In the genomic region with DNA sequence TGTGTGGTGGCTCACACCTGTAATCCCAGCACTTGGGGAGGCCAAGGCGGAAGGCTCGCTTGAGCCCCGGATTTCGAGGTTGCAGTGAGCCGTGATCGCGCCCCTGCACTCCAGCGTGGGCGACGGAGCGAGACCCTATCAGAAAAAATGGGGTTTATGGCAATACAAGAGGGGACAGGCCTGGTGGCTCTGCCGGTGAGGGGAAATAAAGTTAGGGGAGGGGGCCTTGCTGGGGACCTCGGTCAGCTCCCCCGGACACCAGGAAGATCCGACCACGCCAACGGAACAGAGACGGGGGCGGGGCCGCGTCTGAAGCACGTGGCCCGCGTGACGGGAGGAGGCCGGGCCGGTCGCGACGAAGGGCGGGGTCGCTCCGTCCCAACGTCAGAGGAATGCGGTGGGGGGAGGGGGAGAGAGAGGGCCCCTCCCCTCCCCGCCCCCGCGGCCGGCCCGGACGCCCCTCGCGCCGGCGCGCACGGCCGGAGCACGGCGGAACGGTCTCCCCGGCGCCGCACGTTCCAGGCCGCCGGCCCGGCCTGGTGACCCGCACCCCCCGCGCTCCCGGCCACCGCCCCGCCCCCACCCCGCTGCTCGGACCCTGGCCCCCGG, we compare ENCODE assay signal across 8 cellular contexts. TPM values are rescaled to one million over a fixed set of nuclear protein-coding genes. Genes with fewer than 3 reads are reported as not detected.
DNase-seq lines count a peak whose midpoint lies in the region; ATAC-seq and TF ChIP-seq lines count a peak whose summit lies in the region.

No MANE protein-coding gene starts in this region.

- peak overlapping the region; percentile 93 for H3K4me3 Mint-ChIP-seq in glutamatergic neuron (ENCODE audit: unreplicated experiment)

- peaks cover 20% of the 10 kb centered on the region for H3F3A ChIP-seq in SK-N-SH (replicated peaks; ENCODE audit: insufficient read depth)

- DNase-seq in BJ (ENCODE audit: low read depth), result no peak
- DNase-seq in NCI-H1048 (lab: John Stamatoyannopoulos, UW), result peak; percentile 82
- peak; percentile 95 for DNase-seq in SK-N-SH
- peak; percentile 91 to 92 for DNase-seq in activated naive CD4-positive, alpha-beta T cell treated with anti-CD3 and anti-CD28 coated beads, Interleukin-2, amount 50 U/mL, for 72 hours (ENCODE audit: low spot score in 2 of 2)
- peak; percentile 92 for DNase-seq in glutamatergic neuron
- peak; percentile 100 for DNase-seq in osteoblast (ENCODE audit: insufficient read length, low spot score, missing footprints)

- H3K36me3 Mint-ChIP-seq in activated naive CD4-positive, alpha-beta T cell treated with anti-CD3 and anti-CD28 coated beads, Interleukin-2, amount 50 U/mL, for 72 hours, result peaks cover 36 to 41% of the 10 kb centered on the region in 2 donors
- peaks cover 3% of the 10 kb centered on the region for H3K36me3 Mint-ChIP-seq in glutamatergic neuron (ENCODE audit: unreplicated experiment)

- TF ChIP-seq EP300 in SK-N-SH (IDR thresholded peaks at IDR 0.05; ENCODE audit: borderline replicate concordance in 1 of 2, low read depth in 1 of 2, low read length in 1 of 2), result peak in 1 of 2 experiments; percentile 33; a peak in 1 of 4 replicates

- no peak overlapping the region for H2AFZ ChIP-seq in SK-N-SH (ENCODE audit: low read depth)
- H2AFZ ChIP-seq in osteoblast (ENCODE audit: low read length), result peak overlapping the region; percentile 67

- H3K4me1 ChIP-seq in SK-N-SH (ENCODE audit: control insufficient read depth in 1 of 2, insufficient read depth in 2 of 2, low read depth in 1 of 2, low read length in 1 of 2) (peaks cover 18 to 30% of the 10 kb centered on the region in 2 experiments; a peak in 1 of 4 replicates), osteoblast (ENCODE audit: insufficient read depth, low read length) (peaks cover 27% of the 10 kb centered on the region)

- peaks cover 31% of the 10 kb centered on the region for H3K79me2 ChIP-seq in SK-N-SH (ENCODE audit: insufficient read depth)
- H3K79me2 ChIP-seq in osteoblast (ENCODE audit: insufficient read depth, low read length), result peaks cover 25% of the 10 kb centered on the region

- WGBS in SK-N-SH (ENCODE audit: low lambda C conversion rate), result 7% methylated on average over 18 of the region's 67 CpGs

- ATAC-seq in GM21381 (IDR thresholded peaks at IDR 0.05; ENCODE audit: unreplicated experiment), result peak; percentile 20
- peak; percentile 5 to 23 for ATAC-seq in activated naive CD4-positive, alpha-beta T cell treated with anti-CD3 and anti-CD28 coated beads, Interleukin-2, amount 50 U/mL, for 72 hours

- no peak for TF ChIP-seq CTCF in BJ (IDR thresholded peaks at IDR 0.05; ENCODE audit: insufficient read depth, low read depth, low read length)
- TF ChIP-seq CTCF in SK-N-SH (IDR thresholded peaks at IDR 0.05), result no peak
- TF ChIP-seq CTCF in glutamatergic neuron (IDR thresholded peaks at IDR 0.05; ENCODE audit: partially characterized antibody, unreplicated experiment), result no peak
- no peak for TF ChIP-seq CTCF in osteoblast (IDR thresholded peaks at IDR 0.05; ENCODE audit: extremely low read depth, low read depth, low read length)

- H4K20me1 ChIP-seq in SK-N-SH (ENCODE audit: insufficient read depth) (peaks cover 24% of the 10 kb centered on the region), osteoblast (ENCODE audit: insufficient read depth, low read length) (peaks cover 24% of the 10 kb centered on the region)

- H3K4me3 ChIP-seq in BJ (ENCODE audit: low read depth, low read length) (peak overlapping the region; percentile 90), SK-N-SH (ENCODE audit: low read depth in 2 of 2, low read length in 1 of 2) (peak overlapping the region; percentile 64 to 87), osteoblast (ENCODE audit: insufficient read depth, low read length) (peak overlapping the region; percentile 88)

- H3K27ac ChIP-seq in SK-N-SH (ENCODE audit: low read depth in 2 of 2, low read length in 1 of 2) (peak overlapping the region; percentile 95 to 97), osteoblast (ENCODE audit: low read depth, low read length) (peak overlapping the region; percentile 87), temporal lobe (ENCODE audit: low read depth, low read length) (peak overlapping the region; percentile 98)

- H3K36me3 ChIP-seq in BJ (ENCODE audit: control insufficient read depth, insufficient read depth, low read length), result peaks cover 5% of the 10 kb centered on the region
- peaks cover 11 to 17% of the 10 kb centered on the region in 2 experiments for H3K36me3 ChIP-seq in SK-N-SH (replicated peaks in 1 of 2; ENCODE audit: control insufficient read depth in 1 of 2, insufficient read depth in 2 of 2, low read length in 1 of 2)
- peaks cover 19% of the 10 kb centered on the region for H3K36me3 ChIP-seq in osteoblast (ENCODE audit: insufficient read depth, low read length)

- H3K9me3 Mint-ChIP-seq in activated naive CD4-positive, alpha-beta T cell treated with anti-CD3 and anti-CD28 coated beads, Interleukin-2, amount 50 U/mL, for 72 hours, result no peaks in the 10 kb centered on the region
- H3K9me3 Mint-ChIP-seq in glutamatergic neuron (ENCODE audit: unreplicated experiment), result peaks cover 26% of the 10 kb centered on the region

- CTCF ChIA-PET in BJ (lab: Yijun Ruan, JAX) (interaction anchor here (1.0 to 3.2 kb wide), 5 partner anchors 10 to 218 kb away, joined by 3 to 16 read pairs (median 5); no protein-coding TSS in a partner anchor), SK-N-SH (lab: Yijun Ruan, JAX) (interaction anchor here (1.1 to 3.3 kb wide), 5 partner anchors 18 to 449 kb away, joined by 3 to 15 read pairs (median 5); partner anchors contain the start of genes FAM98C, MRPS12 and SARS2)

- peaks cover 13% of the 10 kb centered on the region for H3K4me1 Mint-ChIP-seq in glutamatergic neuron (ENCODE audit: low read depth, unreplicated experiment)

- H3K9ac ChIP-seq in SK-N-SH, result peak overlapping the region; percentile 97

- no peaks in the 10 kb centered on the region for H3K9me2 ChIP-seq in SK-N-SH

- H3K27me3 ChIP-seq in BJ (ENCODE audit: control insufficient read depth, insufficient read depth, low read length), result no peaks in the 10 kb centered on the region
- H3K27me3 ChIP-seq in SK-N-SH (ENCODE audit: insufficient read depth), result no peaks in the 10 kb centered on the region
- no peaks in the 10 kb centered on the region for H3K27me3 ChIP-seq in osteoblast (ENCODE audit: insufficient read depth, low read length)

- peak overlapping the region; percentile 99 for H3K27ac Mint-ChIP-seq in activated naive CD4-positive, alpha-beta T cell treated with anti-CD3 and anti-CD28 coated beads, Interleukin-2, amount 50 U/mL, for 72 hours
- H3K27ac Mint-ChIP-seq in glutamatergic neuron (ENCODE audit: unreplicated experiment), result peak overlapping the region; percentile 64

- POLR2A ChIA-PET in BJ (lab: Charles Lee) (interaction anchor here (0.5 to 1.0 kb wide), 4 partner anchors 20 to 313 kb away, joined by 3 to 9 read pairs (median 6); partner anchors contain the start of gene ECH1), SK-N-SH (lab: Yijun Ruan, JAX) (interaction anchor here (0.6 to 1.9 kb wide), 3 partner anchors 9 to 214 kb away, joined by 3 to 10 read pairs (median 3); no protein-coding TSS in a partner anchor)

- H3K4me2 ChIP-seq in SK-N-SH (peak overlapping the region; percentile 98), osteoblast (ENCODE audit: insufficient read depth, low read length) (peak overlapping the region; percentile 96)

- peaks cover 28% of the 10 kb centered on the region for H3K27me3 Mint-ChIP-seq in glutamatergic neuron (ENCODE audit: unreplicated experiment)

- no peak for TF ChIP-seq RAD21 in SK-N-SH (IDR thresholded peaks at IDR 0.05; ENCODE audit: low read length)

- H3K9me3 ChIP-seq in SK-N-SH (no peaks in the 10 kb centered on the region), osteoblast (ENCODE audit: low read depth, low read length) (no peaks in the 10 kb centered on the region)

RNA-seq across cellular contexts. Expression of gene HNRNPL, which starts 1.9 kb away (rescaled TPM):
- polyA plus RNA-seq in BJ (2011; rRNA removed), result 266 and 342 TPM in 2 replicates
- polyA minus RNA-seq in BJ (2011; rRNA and poly(A)+ RNA removed), result 228 and 270 TPM in 2 replicates
- 249 and 280 TPM in 2 replicates for polyA plus RNA-seq in SK-N-SH (2012; rRNA removed)
- 177 and 211 TPM in 2 replicates for polyA plus RNA-seq in SK-N-SH (2012; cell fraction: cytosol; rRNA removed)
- polyA plus RNA-seq in SK-N-SH (2012; cell fraction: nucleus; rRNA removed), result 330 and 355 TPM in 2 replicates
- 100 to 1,000 TPM; 658 to 720 TPM for total RNA-seq in activated naive CD4-positive, alpha-beta T cell treated with anti-CD3 and anti-CD28 coated beads, Interleukin-2, amount 50 U/mL, for 72 hours
- 371 TPM for total RNA-seq in glutamatergic neuron (ENCODE audit: unreplicated experiment)
- total RNA-seq in osteoblast, result 188 and 201 TPM in 2 replicates
- total RNA-seq in temporal lobe, result 183 TPM

RNA-seq across cellular contexts. Expression of gene ECH1, which starts 20.1 kb away (rescaled TPM):
- 75.6 and 124 TPM in 2 replicates for polyA plus RNA-seq in BJ (2011; rRNA removed)
- 21.2 and 31.1 TPM in 2 replicates for polyA minus RNA-seq in BJ (2011; rRNA and poly(A)+ RNA removed)
- 169 and 211 TPM in 2 replicates for polyA plus RNA-seq in SK-N-SH (2012; rRNA removed)
- polyA plus RNA-seq in SK-N-SH (2012; cell fraction: cytosol; rRNA removed), result 138 and 164 TPM in 2 replicates
- polyA plus RNA-seq in SK-N-SH (2012; cell fraction: nucleus; rRNA removed), result 133 and 154 TPM in 2 replicates
- total RNA-seq in activated naive CD4-positive, alpha-beta T cell treated with anti-CD3 and anti-CD28 coated beads, Interleukin-2, amount 50 U/mL, for 72 hours, result 100 to 1,000 TPM; 129 to 170 TPM
- 77.8 TPM for total RNA-seq in glutamatergic neuron (ENCODE audit: unreplicated experiment)
- total RNA-seq in osteoblast, result 35.1 and 36.9 TPM in 2 replicates
- 13.3 TPM for total RNA-seq in temporal lobe

RNA-seq across cellular contexts. Expression of gene RINL, which starts 26.3 kb away (rescaled TPM):
- 1.9 TPM in 2 replicates for polyA plus RNA-seq in BJ (2011; rRNA removed)
- polyA minus RNA-seq in BJ (2011; rRNA and poly(A)+ RNA removed), result 0.90 and 1.1 TPM in 2 replicates
- polyA plus RNA-seq in SK-N-SH (2012; rRNA removed), result 3.8 and 4.0 TPM in 2 replicates
- polyA plus RNA-seq in SK-N-SH (2012; cell fraction: cytosol; rRNA removed), result 2.4 and 3.4 TPM in 2 replicates
- polyA plus RNA-seq in SK-N-SH (2012; cell fraction: nucleus; rRNA removed), result 3.9 and 4.6 TPM in 2 replicates
- 100 to 1,000 TPM; 105 to 137 TPM for total RNA-seq in activated naive CD4-positive, alpha-beta T cell treated with anti-CD3 and anti-CD28 coated beads, Interleukin-2, amount 50 U/mL, for 72 hours
- total RNA-seq in glutamatergic neuron (ENCODE audit: unreplicated experiment), result 2.7 TPM
- 2.5 and 3.2 TPM in 2 replicates for total RNA-seq in osteoblast
- 1.7 TPM for total RNA-seq in temporal lobe

RNA-seq across cellular contexts. Expression of gene LGALS4, which starts 39.0 kb away (rescaled TPM):
- polyA plus RNA-seq in BJ (2011; rRNA removed) (0.28 and 0.53 TPM in 2 replicates), SK-N-SH (2012; rRNA removed) (0.21 and 0.58 TPM in 2 replicates)
- polyA minus RNA-seq in BJ (2011; rRNA and poly(A)+ RNA removed), result not detected in 2 replicates
- 0.03 TPM in 1 of 2 replicates, not detected in the other for polyA plus RNA-seq in SK-N-SH (2012; cell fraction: cytosol; rRNA removed)
- polyA plus RNA-seq in SK-N-SH (2012; cell fraction: nucleus; rRNA removed), result 1.0 and 2.4 TPM in 2 replicates
- under 1 TPM; 0.59 to 0.66 TPM for total RNA-seq in activated naive CD4-positive, alpha-beta T cell treated with anti-CD3 and anti-CD28 coated beads, Interleukin-2, amount 50 U/mL, for 72 hours
- total RNA-seq in glutamatergic neuron (ENCODE audit: unreplicated experiment) (not detected), osteoblast (not detected in 2 replicates), temporal lobe (not detected)

RNA-seq across cellular contexts. Expression of gene SIRT2, which starts 47.7 kb away (rescaled TPM):
- polyA plus RNA-seq in BJ (2011; rRNA removed) (44.4 and 71.8 TPM in 2 replicates), SK-N-SH (2012; rRNA removed) (37.9 and 39.3 TPM in 2 replicates)
- 15.4 and 35.5 TPM in 2 replicates for polyA minus RNA-seq in BJ (2011; rRNA and poly(A)+ RNA removed)
- 17.9 and 27.7 TPM in 2 replicates for polyA plus RNA-seq in SK-N-SH (2012; cell fraction: cytosol; rRNA removed)
- 86.3 and 93.6 TPM in 2 replicates for polyA plus RNA-seq in SK-N-SH (2012; cell fraction: nucleus; rRNA removed)
- total RNA-seq in activated naive CD4-positive, alpha-beta T cell treated with anti-CD3 and anti-CD28 coated beads, Interleukin-2, amount 50 U/mL, for 72 hours, result 10 to 100 TPM; 31.5 to 46.0 TPM
- total RNA-seq in glutamatergic neuron (ENCODE audit: unreplicated experiment) (91.3 TPM), osteoblast (76.9 and 77.4 TPM in 2 replicates), temporal lobe (75.0 TPM)

Comparison
In these comparisons a context has a peak if more than half of its experiments do, and no peak if none do; other contexts are left out.
1. RNA of gene RINL, which starts 26.3 kb away (total RNA-seq): 105 to 137 TPM in activated naive CD4-positive, alpha-beta T cell treated with anti-CD3 and anti-CD28 coated beads, Interleukin-2, amount 50 U/mL, for 72 hours; 2.7 TPM in glutamatergic neuron (single experiment), 2.5 to 3.2 TPM in osteoblast and 1.7 TPM in temporal lobe (single experiment); every median in the first group is over 10 times any median in the second.
2. Peak in every context shown above with its lines, with median percentiles within 50 percentile points of each other: H3K4me3 ChIP-seq and H3K27ac ChIP-seq.